In the genomic region with DNA sequence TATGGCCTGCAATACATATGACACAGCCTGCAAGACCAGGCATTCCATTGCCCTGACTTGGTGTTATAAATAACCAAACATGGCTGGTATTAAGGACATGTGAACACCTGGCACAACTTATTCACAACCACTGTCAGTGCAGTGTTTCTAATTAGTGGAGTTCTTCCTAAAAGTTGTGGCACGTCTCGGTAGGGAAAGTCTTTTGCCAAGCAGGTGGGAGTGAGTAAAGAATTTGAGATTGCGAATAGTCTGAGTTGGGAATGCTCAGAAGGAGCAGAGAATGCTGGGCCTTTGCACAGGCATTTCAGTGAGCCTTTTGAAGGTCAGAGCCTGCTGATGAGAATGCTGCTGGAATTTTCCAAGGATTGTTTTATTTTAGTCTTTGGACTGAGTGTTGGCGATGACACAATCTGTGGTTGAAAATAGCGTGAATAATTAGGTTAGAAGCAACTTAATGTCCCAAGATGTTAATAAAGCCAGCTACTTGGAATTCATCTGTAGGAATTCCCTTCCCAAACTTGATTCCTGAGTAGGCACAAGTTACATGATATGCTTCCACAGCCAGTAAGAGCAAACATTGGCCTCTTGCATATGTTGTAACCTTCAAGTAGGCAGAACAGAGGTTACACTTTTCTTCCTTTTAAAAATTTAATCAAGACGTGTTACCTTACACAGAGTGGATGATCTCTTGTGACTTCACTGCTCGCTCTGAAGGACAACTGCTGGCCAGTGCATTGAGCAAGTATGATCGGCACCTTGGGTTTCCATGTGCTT, we compare ENCODE assay signal across 1 cellular context.
TF ChIP-seq lines count a peak whose summit lies in the region.

No MANE protein-coding gene starts in this region.

TF ChIP-seq in IMR-90, 13 proteins besides CTCF, POLR2A, EP300 and RAD21:
- TF ChIP-seq RCOR1 (IDR thresholded peaks at IDR 0.05; ENCODE audit: insufficient replicate concordance, low read length) = no peak
- TF ChIP-seq CEBPB (IDR thresholded peaks at IDR 0.05; ENCODE audit: low read depth, low read length) = peak; percentile 30; the same call in 1 of the 2 replicates
